15 cellular contexts compared by ENCODE assay signal in genomic region chr3:189392969-189393368, GRCh38.
DNase-seq lines count a peak whose midpoint lies in the region; ATAC-seq, FAIRE-seq and TF ChIP-seq lines count a peak whose summit lies in the region.
"Had no signal": no experiment of that assay in that cellular context is flagged by ENCODE, and none has a peak within 500 bp of the region (broad histone marks: within the 10 kb centered on the region; RNA-seq: fewer than 3 reads in every experiment).

No MANE protein-coding gene starts in this region.

- intact Hi-C loops in OCI-LY7 (cut with micrococcal nuclease; ENCODE audit: unreplicated experiment): no loop called here
- intact Hi-C loops in dorsolateral prefrontal cortex (cut with DNase I): no loop called here

- POLR2A ChIA-PET in OCI-LY7 (lab: Charles Lee): no interaction called here

- DNase-seq in H54 (ENCODE audit: insufficient read length, low spot score) (peak; percentile 33), NCI-H2196 treated with DMSO at 0.1 percent for 48 hours (lab: John Stamatoyannopoulos, UW; ENCODE audit: unreplicated experiment) (peak; percentile 36), epithelial cell of prostate (ENCODE audit: low read depth, low spot score) (peak; percentile 97), omental fat pad (ENCODE audit: low spot score) (peak; percentile 26), OCI-LY7 (ENCODE audit: low spot score) (no peak), NCI-H526 treated with DMSO at 0.1 percent for 48 hours (lab: John Stamatoyannopoulos, UW) (no peak), dorsolateral prefrontal cortex (no peak), Ammon's horn (ENCODE audit: low spot score) (no peak)
- DNase-seq: activated CD8-positive, alpha-beta memory T cell treated with anti-CD3 and anti-CD28 coated beads for 24 hours; head of caudate nucleus; mesendoderm; NCI-H1417 treated with DMSO at 0.1 percent for 48 hours; psoas muscle; stimulated activated CD4-positive, alpha-beta T cell treated with anti-CD3 and anti-CD28 coated beads, Interleukin-2, amount 100 ng/mL, for 48 hours; stimulated activated naive CD8-positive, alpha-beta T cell treated with anti-CD3 and anti-CD28 coated beads, Interleukin-15, Interleukin-2, amounts not matched to agents 100 U/mL and 50 U/mL, for 24 hours had no signal

- H4K20me1 ChIP-seq in OCI-LY7 (ENCODE audit: insufficient read depth, low read length): no peaks in the 10 kb centered on the region

- no peak overlapping the region for H3K4me3 ChIP-seq in OCI-LY7 (ENCODE audit: low read depth, low read length, poor library complexity, severe bottlenecking)
- H3K4me3 ChIP-seq in dorsolateral prefrontal cortex: no peak overlapping the region
- H3K4me3 ChIP-seq: psoas muscle had no signal

- peak; percentile 96 for FAIRE-seq in H54 (lab: Jason Lieb, UNC)

- H3K27me3 ChIP-seq in dorsolateral prefrontal cortex: peaks cover 0 to 4% (median 0%) of the 10 kb centered on the region in 45 donors

- no peak overlapping the region for H2AFZ ChIP-seq in OCI-LY7 (ENCODE audit: low read length)

- H3K27ac ChIP-seq in epithelial cell of prostate (peak overlapping the region; percentile 96), OCI-LY7 (ENCODE audit: low read depth, low read length, poor library complexity, severe bottlenecking) (no peak overlapping the region), dorsolateral prefrontal cortex (no peak overlapping the region)
- H3K27ac ChIP-seq: psoas muscle had no signal

- TF ChIP-seq POLR2A in H54 (IDR thresholded peaks at IDR 0.05; ENCODE audit: low read depth, low read length): no peak

- H3K9me3 ChIP-seq in OCI-LY7 (ENCODE audit: low read length): no peaks in the 10 kb centered on the region
- H3K9me3 ChIP-seq: psoas muscle had no signal

- no TSS peak for BruUV-seq in OCI-LY7 (replicated peaks; lab: Mats Ljungman, UMichigan)

- no peaks in the 10 kb centered on the region for H3K36me3 ChIP-seq in OCI-LY7 (ENCODE audit: insufficient read depth, low read length)

- H3K79me2 ChIP-seq in OCI-LY7 (ENCODE audit: insufficient read depth, low read depth, low read length): no peaks in the 10 kb centered on the region

- TF ChIP-seq CTCF in omental fat pad (IDR thresholded peaks at IDR 0.05): no peak
- TF ChIP-seq CTCF in OCI-LY7 (conservative IDR thresholded peaks at IDR 0.05; ENCODE audit: low read length): no peak
- no peak for TF ChIP-seq CTCF in dorsolateral prefrontal cortex (IDR thresholded peaks at IDR 0.05 in 54 of 56, conservative IDR thresholded peaks at IDR 0.05 in 2 of 56; ENCODE audit: low read depth in 1 of 56, partially characterized antibody in 56 of 56)

- peak; percentile 88 for ATAC-seq in omental fat pad (ENCODE audit: low FRiP score)
- ATAC-seq: psoas muscle; stimulated activated naive CD8-positive, alpha-beta T cell treated with anti-CD3 and anti-CD28 coated beads, Interleukin-15, Interleukin-2, amounts not matched to agents 100 U/mL and 50 U/mL, for 24 hours had no signal

- no peak overlapping the region for H3K4me2 ChIP-seq in OCI-LY7 (ENCODE audit: low read length)

- H3K4me1 ChIP-seq in OCI-LY7 (ENCODE audit: insufficient read depth, low read length, poor library complexity, severe bottlenecking): peaks cover 22% of the 10 kb centered on the region
- H3K4me1 ChIP-seq: psoas muscle had no signal

- CTCF ChIA-PET in OCI-LY7 (lab: Charles Lee; ENCODE audit: unreplicated experiment): no interaction called here

- H3K9me2 ChIP-seq in OCI-LY7 (ENCODE audit: insufficient read depth, low read length): no peaks in the 10 kb centered on the region

Comparison
In these comparisons a context has a peak if more than half of its experiments do, and no peak if none do; other contexts are left out.
1. DNase-seq: peak in H54 (single experiment), NCI-H2196 treated with DMSO at 0.1 percent for 48 hours (single experiment), epithelial cell of prostate (single experiment) and omental fat pad (single experiment); none in OCI-LY7 (single experiment), NCI-H526 treated with DMSO at 0.1 percent for 48 hours (single experiment), dorsolateral prefrontal cortex (0 of 10) and Ammon's horn (single experiment).